ENCODE assay signal across 10 cellular contexts in genomic region chr14:75247286-75247922, GRCh38. TPM values are rescaled to one million over a fixed set of nuclear protein-coding genes. Genes with fewer than 3 reads are reported as not detected.
DNase-seq lines count a peak whose midpoint lies in the region; ATAC-seq and TF ChIP-seq lines count a peak whose summit lies in the region.
"Had no signal": no experiment of that assay in that cellular context is flagged by ENCODE, and none has a peak within 500 bp of the region (broad histone marks: within the 10 kb centered on the region; RNA-seq: fewer than 3 reads in every experiment).

No MANE protein-coding gene starts in this region.

- peak overlapping the region; percentile 66 for H3K4me3 ChIP-seq in CD4-positive, CD25-positive, alpha-beta regulatory T cell (ENCODE audit: low read depth, low read length)
- no peak overlapping the region for H3K4me3 ChIP-seq in tibial artery
- H3K4me3 ChIP-seq: SJCRH30 had no signal

- no peaks in the 10 kb centered on the region for H3K36me3 ChIP-seq in CD4-positive, CD25-positive, alpha-beta regulatory T cell (ENCODE audit: control insufficient read depth, insufficient read depth, low read length)
- H3K36me3 ChIP-seq in tibial artery: no peaks in the 10 kb centered on the region
- H3K36me3 ChIP-seq: SJCRH30 had no signal

- peak; percentile 58 to 84 (median 80) for DNase-seq in CD4-positive, CD25-positive, alpha-beta regulatory T cell
- DNase-seq in T-helper 2 cell treated with Interferon-gamma antibody and Interleukin-4, amounts not matched to agents 5 μg/mL and 100 μg/mL, for 36 hours (ENCODE audit: low spot score): peak; percentile 86
- DNase-seq in activated naive CD4-positive, alpha-beta T cell treated with anti-CD3 and anti-CD28 coated beads for 36 hours: peak; percentile 84
- DNase-seq in stimulated activated CD4-positive, alpha-beta T cell treated with anti-CD3 and anti-CD28 coated beads, Interleukin-15, amount 100 ng/mL, for 24 hours: peak; percentile 84
- DNase-seq in HPDE6-E6E7 (ENCODE audit: extremely low spot score): no peak
- DNase-seq in tibial artery: no peak
- DNase-seq in NCI-H1694 (lab: John Stamatoyannopoulos, UW): no peak
- DNase-seq: SJCRH30 had no signal

- H3K9me3 Mint-ChIP-seq in CD4-positive, CD25-positive, alpha-beta regulatory T cell: peaks cover 0 to 1% (median 0%) of the 10 kb centered on the region in 7 donors
- no peaks in the 10 kb centered on the region for H3K9me3 Mint-ChIP-seq in T-helper 2 cell treated with Interferon-gamma antibody and Interleukin-4, amounts not matched to agents 5 μg/mL and 100 μg/mL, for 36 hours
- H3K9me3 Mint-ChIP-seq in activated naive CD4-positive, alpha-beta T cell treated with anti-CD3 and anti-CD28 coated beads for 36 hours: no peaks in the 10 kb centered on the region

- H3K4me1 Mint-ChIP-seq in CD4-positive, CD25-positive, alpha-beta regulatory T cell: peaks cover 27 to 61% (median 31%) of the 10 kb centered on the region in 4 donors
- peaks cover 41% of the 10 kb centered on the region for H3K4me1 Mint-ChIP-seq in T-helper 2 cell treated with Interferon-gamma antibody and Interleukin-4, amounts not matched to agents 5 μg/mL and 100 μg/mL, for 36 hours (ENCODE audit: low read depth)
- H3K4me1 Mint-ChIP-seq in activated naive CD4-positive, alpha-beta T cell treated with anti-CD3 and anti-CD28 coated beads for 36 hours (ENCODE audit: low read depth): peaks cover 51% of the 10 kb centered on the region

- CTCF ChIA-PET in activated naive CD4-positive, alpha-beta T cell treated with anti-CD3 and anti-CD28 coated beads for 36 hours (lab: Charles Lee): interaction anchor here (0.7 to 1.0 kb wide), 2 partner anchors 9 to 48 kb away, joined by 4 to 7 read pairs; no protein-coding TSS in a partner anchor

- no peak for TF ChIP-seq CTCF in tibial artery (IDR thresholded peaks at IDR 0.05)

- peaks cover 7% of the 10 kb centered on the region for H3K27me3 Mint-ChIP-seq in CD4-positive, CD25-positive, alpha-beta regulatory T cell
- peaks cover 38% of the 10 kb centered on the region for H3K27me3 Mint-ChIP-seq in T-helper 2 cell treated with Interferon-gamma antibody and Interleukin-4, amounts not matched to agents 5 μg/mL and 100 μg/mL, for 36 hours (ENCODE audit: low read depth)
- H3K27me3 Mint-ChIP-seq in activated naive CD4-positive, alpha-beta T cell treated with anti-CD3 and anti-CD28 coated beads for 36 hours (ENCODE audit: low read depth): no peaks in the 10 kb centered on the region

- H3K4me1 ChIP-seq in CD4-positive, CD25-positive, alpha-beta regulatory T cell (ENCODE audit: control insufficient read depth, insufficient read depth, low read length, poor library complexity, severe bottlenecking): peaks cover 49% of the 10 kb centered on the region
- H3K4me1 ChIP-seq in tibial artery: peaks cover 0 to 7% (median 2%) of the 10 kb centered on the region in 4 donors

- peak overlapping the region; percentile 76 to 84 (median 78) for H3K4me3 Mint-ChIP-seq in CD4-positive, CD25-positive, alpha-beta regulatory T cell
- peak overlapping the region; percentile 35 for H3K4me3 Mint-ChIP-seq in T-helper 2 cell treated with Interferon-gamma antibody and Interleukin-4, amounts not matched to agents 5 μg/mL and 100 μg/mL, for 36 hours
- peak overlapping the region; percentile 17 for H3K4me3 Mint-ChIP-seq in activated naive CD4-positive, alpha-beta T cell treated with anti-CD3 and anti-CD28 coated beads for 36 hours

- no peaks in the 10 kb centered on the region for H3K27me3 ChIP-seq in CD4-positive, CD25-positive, alpha-beta regulatory T cell (ENCODE audit: control insufficient read depth, insufficient read depth, low read length)
- no peaks in the 10 kb centered on the region for H3K27me3 ChIP-seq in tibial artery
- H3K27me3 ChIP-seq: SJCRH30 had no signal

- H3K36me3 Mint-ChIP-seq in CD4-positive, CD25-positive, alpha-beta regulatory T cell: no peaks in the 10 kb centered on the region
- H3K36me3 Mint-ChIP-seq in T-helper 2 cell treated with Interferon-gamma antibody and Interleukin-4, amounts not matched to agents 5 μg/mL and 100 μg/mL, for 36 hours (ENCODE audit: low read depth): no peaks in the 10 kb centered on the region
- H3K36me3 Mint-ChIP-seq in activated naive CD4-positive, alpha-beta T cell treated with anti-CD3 and anti-CD28 coated beads for 36 hours (ENCODE audit: low read depth): no peaks in the 10 kb centered on the region

- no peaks in the 10 kb centered on the region for H3K9me3 ChIP-seq in CD4-positive, CD25-positive, alpha-beta regulatory T cell (ENCODE audit: control insufficient read depth in 2 of 2, low read length in 2 of 2)
- H3K9me3 ChIP-seq in tibial artery: no peaks in the 10 kb centered on the region
- H3K9me3 ChIP-seq: SJCRH30 had no signal

- H3K27ac ChIP-seq in CD4-positive, CD25-positive, alpha-beta regulatory T cell (ENCODE audit: insufficient read depth, low read length, poor library complexity, severe bottlenecking): peak overlapping the region; percentile 96
- no peak overlapping the region for H3K27ac ChIP-seq in tibial artery
- H3K27ac ChIP-seq: C4-2B, SJCRH30 had no signal

- H3K27ac Mint-ChIP-seq in CD4-positive, CD25-positive, alpha-beta regulatory T cell: peak overlapping the region; percentile 97 to 99 (median 98)
- peak overlapping the region; percentile 66 for H3K27ac Mint-ChIP-seq in T-helper 2 cell treated with Interferon-gamma antibody and Interleukin-4, amounts not matched to agents 5 μg/mL and 100 μg/mL, for 36 hours
- H3K27ac Mint-ChIP-seq in activated naive CD4-positive, alpha-beta T cell treated with anti-CD3 and anti-CD28 coated beads for 36 hours: peak overlapping the region; percentile 17

- intact Hi-C loops in activated naive CD4-positive, alpha-beta T cell treated with anti-CD3 and anti-CD28 coated beads for 36 hours (cut with micrococcal nuclease): loop anchor here (1.0 to 5.0 kb wide), 7 partner anchors 17 to 629 kb away; partner anchors contain the start of gene BATF
- intact Hi-C loops in tibial artery (cut with DNase I; ENCODE audit: low total_unique reads): no loop called here

- peak; percentile 41 to 51 for ATAC-seq in CD4-positive, CD25-positive, alpha-beta regulatory T cell (ENCODE audit: low read depth in 2 of 2)
- no peak for ATAC-seq in GM19455 (IDR thresholded peaks at IDR 0.05; ENCODE audit: unreplicated experiment)

RNA-seq across cellular contexts. Expression of gene FOS, which starts 31.2 kb away (rescaled TPM):
- 1,673 TPM for total RNA-seq in CD4-positive, CD25-positive, alpha-beta regulatory T cell
- polyA plus RNA-seq in CD4-positive, CD25-positive, alpha-beta regulatory T cell: 100 to 1,000 TPM in 2 of 4 donors, 10 to 100 TPM in 2; 56.8 to 145 (median 104) TPM
- 10 to 100 TPM; 34.5 to 35.7 TPM for total RNA-seq in activated naive CD4-positive, alpha-beta T cell treated with anti-CD3 and anti-CD28 coated beads for 36 hours

Comparison
In these comparisons a context has a peak if more than half of its experiments do, and no peak if none do; other contexts are left out.
1. DNase-seq: peak in CD4-positive, CD25-positive, alpha-beta regulatory T cell (3 of 3), T-helper 2 cell treated with Interferon-gamma antibody and Interleukin-4, amounts not matched to agents 5 μg/mL and 100 μg/mL, for 36 hours (single experiment), activated naive CD4-positive, alpha-beta T cell treated with anti-CD3 and anti-CD28 coated beads for 36 hours (single experiment) and stimulated activated CD4-positive, alpha-beta T cell treated with anti-CD3 and anti-CD28 coated beads, Interleukin-15, amount 100 ng/mL, for 24 hours (single experiment); none in HPDE6-E6E7 (single experiment), tibial artery (0 of 2) and NCI-H1694 (single experiment).
2. H3K27ac Mint-ChIP-seq: peak in every context shown above with its lines; median percentile 98 in CD4-positive, CD25-positive, alpha-beta regulatory T cell; 66 in T-helper 2 cell treated with Interferon-gamma antibody and Interleukin-4, amounts not matched to agents 5 μg/mL and 100 μg/mL, for 36 hours; 17 in activated naive CD4-positive, alpha-beta T cell treated with anti-CD3 and anti-CD28 coated beads for 36 hours.
3. H3K4me3 Mint-ChIP-seq: peak in every context shown above with its lines; median percentile 78 in CD4-positive, CD25-positive, alpha-beta regulatory T cell; 35 in T-helper 2 cell treated with Interferon-gamma antibody and Interleukin-4, amounts not matched to agents 5 μg/mL and 100 μg/mL, for 36 hours; 17 in activated naive CD4-positive, alpha-beta T cell treated with anti-CD3 and anti-CD28 coated beads for 36 hours.
4. RNA of gene FOS, which starts 31.2 kb away (total RNA-seq): 1,673 TPM in CD4-positive, CD25-positive, alpha-beta regulatory T cell (single experiment); 34.5 to 35.7 TPM in activated naive CD4-positive, alpha-beta T cell treated with anti-CD3 and anti-CD28 coated beads for 36 hours; every median in the first group is over 10 times any median in the second.